ENCODE assay signal across 7 cellular contexts in the genomic region with DNA sequence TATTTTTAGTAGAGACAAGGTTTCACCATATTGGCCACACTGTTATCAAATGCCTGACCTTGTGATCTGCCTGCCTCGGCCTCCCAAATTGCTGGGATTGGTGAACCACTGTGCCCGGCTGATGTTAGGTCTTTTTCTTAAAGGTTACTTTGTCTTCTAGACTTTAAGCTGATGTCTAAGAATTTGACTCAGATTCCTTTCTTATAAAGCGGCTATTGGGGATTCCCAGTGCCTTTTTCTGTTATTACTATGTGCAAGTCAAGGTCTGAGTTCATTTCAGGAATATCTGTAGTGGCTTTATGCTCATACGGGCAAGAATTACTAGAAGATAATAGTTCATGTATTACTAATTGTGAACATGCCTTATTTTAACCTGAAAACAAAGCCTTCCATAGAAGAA.
DNase-seq lines count a peak whose midpoint lies in the region; ATAC-seq and TF ChIP-seq lines count a peak whose summit lies in the region.
"Not testable (repeated sequence)": the region's sequence is repeated elsewhere in the genome, so short reads cannot be mapped to it uniquely, and the experiment has no call there.

No MANE protein-coding gene starts in this region.

- ATAC-seq in HG02610 (IDR thresholded peaks at IDR 0.05; ENCODE audit: unreplicated experiment): peak; percentile 81
- peak; percentile 77 to 85 for ATAC-seq in activated CD4-positive, CD25-positive, alpha-beta regulatory T cell treated with anti-CD3 and anti-CD28 coated beads, Interleukin-2, amount 50 U/mL, for 24 hours
- ATAC-seq in activated CD8-positive, alpha-beta T cell treated with anti-CD3 and anti-CD28 coated beads for 36 hours: peak; percentile 30
- peak; percentile 81 to 83 for ATAC-seq in activated T-cell treated with anti-CD3 and anti-CD28 coated beads, Interleukin-2, amount 50 U/mL, for 72 hours (replicated peaks in 1 of 2)
- ATAC-seq in activated naive CD4-positive, alpha-beta T cell treated with anti-CD3 and anti-CD28 coated beads, Interleukin-2, amount 50 U/mL, for 72 hours: peak; percentile 87 to 91
- peak; percentile 97 for ATAC-seq in stimulated activated effector memory CD8-positive, alpha-beta T cell treated with anti-CD3 and anti-CD28 coated beads, Interleukin-12 subunit alpha, Interleukin-12 subunit beta, amount 100 ng/mL, for 72 hours

- CTCF ChIA-PET in activated CD8-positive, alpha-beta T cell treated with anti-CD3 and anti-CD28 coated beads for 36 hours (lab: Charles Lee): not testable (repeated sequence)

- not testable (repeated sequence) for H3K4me3 Mint-ChIP-seq in activated CD8-positive, alpha-beta T cell treated with anti-CD3 and anti-CD28 coated beads for 36 hours; stimulated activated naive CD8-positive, alpha-beta T cell treated with anti-CD3 and anti-CD28 coated beads, Interleukin-15, Interleukin-2, amounts not matched to agents 100 ng/mL and 50 ng/mL, for 24 hours
- peak overlapping the region; percentile 51 to 79 for H3K4me3 Mint-ChIP-seq in activated T-cell treated with anti-CD3 and anti-CD28 coated beads, Interleukin-2, amount 50 U/mL, for 72 hours
- H3K4me3 Mint-ChIP-seq in stimulated activated effector memory CD8-positive, alpha-beta T cell treated with anti-CD3 and anti-CD28 coated beads, Interleukin-12 subunit alpha, Interleukin-12 subunit beta, amount 100 ng/mL, for 72 hours: peak overlapping the region; percentile 47

- TF ChIP-seq CTCF in activated CD8-positive, alpha-beta T cell treated with anti-CD3 and anti-CD28 coated beads for 36 hours (IDR thresholded peaks at IDR 0.05): not testable (repeated sequence)

- H3K36me3 Mint-ChIP-seq in activated CD8-positive, alpha-beta T cell treated with anti-CD3 and anti-CD28 coated beads for 36 hours (ENCODE audit: low read depth): not testable (repeated sequence)
- H3K36me3 Mint-ChIP-seq in activated T-cell treated with anti-CD3 and anti-CD28 coated beads, Interleukin-2, amount 50 U/mL, for 72 hours (ENCODE audit: insufficient read depth in 2 of 2): peaks cover 0 to 18% of the 10 kb centered on the region in 2 donors
- peaks cover 7 to 15% of the 10 kb centered on the region in 2 donors for H3K36me3 Mint-ChIP-seq in activated naive CD4-positive, alpha-beta T cell treated with anti-CD3 and anti-CD28 coated beads, Interleukin-2, amount 50 U/mL, for 72 hours
- H3K36me3 Mint-ChIP-seq in stimulated activated effector memory CD8-positive, alpha-beta T cell treated with anti-CD3 and anti-CD28 coated beads, Interleukin-12 subunit alpha, Interleukin-12 subunit beta, amount 100 ng/mL, for 72 hours: peaks cover 73% of the 10 kb centered on the region
- H3K36me3 Mint-ChIP-seq in stimulated activated naive CD8-positive, alpha-beta T cell treated with anti-CD3 and anti-CD28 coated beads, Interleukin-15, Interleukin-2, amounts not matched to agents 100 ng/mL and 50 ng/mL, for 24 hours (ENCODE audit: low read depth): peaks cover 36% of the 10 kb centered on the region

- not testable (repeated sequence) for H3K9me3 Mint-ChIP-seq in activated CD8-positive, alpha-beta T cell treated with anti-CD3 and anti-CD28 coated beads for 36 hours; activated T-cell treated with anti-CD3 and anti-CD28 coated beads, Interleukin-2, amount 50 U/mL, for 72 hours; activated naive CD4-positive, alpha-beta T cell treated with anti-CD3 and anti-CD28 coated beads, Interleukin-2, amount 50 U/mL, for 72 hours; stimulated activated effector memory CD8-positive, alpha-beta T cell treated with anti-CD3 and anti-CD28 coated beads, Interleukin-12 subunit alpha, Interleukin-12 subunit beta, amount 100 ng/mL, for 72 hours; stimulated activated naive CD8-positive, alpha-beta T cell treated with anti-CD3 and anti-CD28 coated beads, Interleukin-15, Interleukin-2, amounts not matched to agents 100 ng/mL and 50 ng/mL, for 24 hours

- H3K4me1 Mint-ChIP-seq in activated CD8-positive, alpha-beta T cell treated with anti-CD3 and anti-CD28 coated beads for 36 hours (ENCODE audit: low read depth): peaks cover 11% of the 10 kb centered on the region
- H3K4me1 Mint-ChIP-seq in activated T-cell treated with anti-CD3 and anti-CD28 coated beads, Interleukin-2, amount 50 U/mL, for 72 hours (ENCODE audit: low read depth): peaks cover 11% of the 10 kb centered on the region
- H3K4me1 Mint-ChIP-seq in stimulated activated effector memory CD8-positive, alpha-beta T cell treated with anti-CD3 and anti-CD28 coated beads, Interleukin-12 subunit alpha, Interleukin-12 subunit beta, amount 100 ng/mL, for 72 hours: peaks cover 18% of the 10 kb centered on the region
- H3K4me1 Mint-ChIP-seq in stimulated activated naive CD8-positive, alpha-beta T cell treated with anti-CD3 and anti-CD28 coated beads, Interleukin-15, Interleukin-2, amounts not matched to agents 100 ng/mL and 50 ng/mL, for 24 hours (ENCODE audit: low read depth): not testable (repeated sequence)

- DNase-seq in activated CD8-positive, alpha-beta T cell treated with anti-CD3 and anti-CD28 coated beads for 36 hours: peak; percentile 10
- peak in 1 of 2 donors; percentile 9 for DNase-seq in activated T-cell treated with anti-CD3 and anti-CD28 coated beads, Interleukin-2, amount 50 U/mL, for 72 hours
- DNase-seq in activated naive CD4-positive, alpha-beta T cell treated with anti-CD3 and anti-CD28 coated beads, Interleukin-2, amount 50 U/mL, for 72 hours (ENCODE audit: low spot score in 2 of 2): not testable (repeated sequence)
- DNase-seq in stimulated activated effector memory CD8-positive, alpha-beta T cell treated with anti-CD3 and anti-CD28 coated beads, Interleukin-12 subunit alpha, Interleukin-12 subunit beta, amount 100 ng/mL, for 72 hours (ENCODE audit: low spot score in 2 of 2): peak in 1 of 2 donors; percentile 69

- not testable (repeated sequence) for H3K27me3 Mint-ChIP-seq in activated CD8-positive, alpha-beta T cell treated with anti-CD3 and anti-CD28 coated beads for 36 hours; activated T-cell treated with anti-CD3 and anti-CD28 coated beads, Interleukin-2, amount 50 U/mL, for 72 hours (ENCODE audit: low read depth); stimulated activated naive CD8-positive, alpha-beta T cell treated with anti-CD3 and anti-CD28 coated beads, Interleukin-15, Interleukin-2, amounts not matched to agents 100 ng/mL and 50 ng/mL, for 24 hours

- intact Hi-C loops in activated CD8-positive, alpha-beta T cell treated with anti-CD3 and anti-CD28 coated beads for 36 hours (cut with micrococcal nuclease): not testable (repeated sequence)

- H3K27ac Mint-ChIP-seq in activated CD8-positive, alpha-beta T cell treated with anti-CD3 and anti-CD28 coated beads for 36 hours: peak overlapping the region; percentile 67
- H3K27ac Mint-ChIP-seq in activated T-cell treated with anti-CD3 and anti-CD28 coated beads, Interleukin-2, amount 50 U/mL, for 72 hours: peak overlapping the region; percentile 92
- H3K27ac Mint-ChIP-seq in activated naive CD4-positive, alpha-beta T cell treated with anti-CD3 and anti-CD28 coated beads, Interleukin-2, amount 50 U/mL, for 72 hours: peak overlapping the region in 1 of 2 donors; percentile 92
- peak overlapping the region; percentile 74 for H3K27ac Mint-ChIP-seq in stimulated activated effector memory CD8-positive, alpha-beta T cell treated with anti-CD3 and anti-CD28 coated beads, Interleukin-12 subunit alpha, Interleukin-12 subunit beta, amount 100 ng/mL, for 72 hours
- peak overlapping the region; percentile 55 for H3K27ac Mint-ChIP-seq in stimulated activated naive CD8-positive, alpha-beta T cell treated with anti-CD3 and anti-CD28 coated beads, Interleukin-15, Interleukin-2, amounts not matched to agents 100 ng/mL and 50 ng/mL, for 24 hours

- POLR2A ChIA-PET in activated CD8-positive, alpha-beta T cell treated with anti-CD3 and anti-CD28 coated beads for 36 hours (lab: Charles Lee): not testable (repeated sequence)

Comparison
In these comparisons a context has a peak if more than half of its experiments do, and no peak if none do; other contexts are left out.
1. ATAC-seq: peak in every context shown above with its lines; median percentile 97 in stimulated activated effector memory CD8-positive, alpha-beta T cell treated with anti-CD3 and anti-CD28 coated beads, Interleukin-12 subunit alpha, Interleukin-12 subunit beta, amount 100 ng/mL, for 72 hours; 89 in activated naive CD4-positive, alpha-beta T cell treated with anti-CD3 and anti-CD28 coated beads, Interleukin-2, amount 50 U/mL, for 72 hours; 82 in activated T-cell treated with anti-CD3 and anti-CD28 coated beads, Interleukin-2, amount 50 U/mL, for 72 hours; 81 in HG02610; 81 in activated CD4-positive, CD25-positive, alpha-beta regulatory T cell treated with anti-CD3 and anti-CD28 coated beads, Interleukin-2, amount 50 U/mL, for 24 hours; 30 in activated CD8-positive, alpha-beta T cell treated with anti-CD3 and anti-CD28 coated beads for 36 hours.